Comparison of ENCODE assay signal across 13 cellular contexts in genomic region chr19:45972944-45973525, GRCh38. TPM values are rescaled to one million over a fixed set of nuclear protein-coding genes. Genes with fewer than 3 reads are reported as not detected.
DNase-seq lines count a peak whose midpoint lies in the region; ATAC-seq and TF ChIP-seq lines count a peak whose summit lies in the region.
"Had no signal": no experiment of that assay in that cellular context is flagged by ENCODE, and none has a peak within 500 bp of the region (broad histone marks: within the 10 kb centered on the region; RNA-seq: fewer than 3 reads in every experiment).

No MANE protein-coding gene starts in this region.

- ATAC-seq in heart right ventricle (no peak), left ventricle myocardium superior (no peak)
- ATAC-seq in naive thymus-derived CD8-positive, alpha-beta T cell = peak in 1 of 2 donors; percentile 36

- H3K27ac ChIP-seq in heart right ventricle = peak overlapping the region; percentile 58 to 93 (median 81)
- H3K27ac ChIP-seq in dorsolateral prefrontal cortex = peak overlapping the region in 54 of 59 donors; percentile 0 to 93 (median 82)
- peak overlapping the region; percentile 54 to 68 for H3K27ac ChIP-seq in uterus
- H3K27ac ChIP-seq: pancreas, SK-N-MC had no signal

- intact Hi-C loops in heart right ventricle (cut with DNase I) = loop anchor here in 1 of 10 donors (1.0 kb wide), 1 partner anchor 17 kb away; no protein-coding TSS in a partner anchor
- intact Hi-C loops in left ventricle myocardium superior (cut with micrococcal nuclease) = no loop called here
- intact Hi-C loops in dorsolateral prefrontal cortex (cut with DNase I) = loop anchor here in 1 of 2 donors (5.0 kb wide), 1 partner anchor 44 kb away; no protein-coding TSS in a partner anchor
- intact Hi-C loops in uterus (cut with DNase I; ENCODE audit: low total_unique reads) = no loop called here

- H3K36me3 Mint-ChIP-seq in naive thymus-derived CD8-positive, alpha-beta T cell = peaks cover 0 to 4% (median 2%) of the 10 kb centered on the region in 3 donors

- 1 to 2% methylated on average over 32 to 49 of the region's 52 CpGs for WGBS in heart right ventricle, 2 donors

- POLR2A ChIA-PET in naive thymus-derived CD8-positive, alpha-beta T cell (lab: Charles Lee) = no interaction called here

- H3K4me1 Mint-ChIP-seq in naive thymus-derived CD8-positive, alpha-beta T cell = peaks cover 14 to 28% (median 21%) of the 10 kb centered on the region in 4 donors

- TF ChIP-seq POLR2A in uterus (IDR thresholded peaks at IDR 0.05) = no peak

- no peaks in the 10 kb centered on the region for H3K9me3 Mint-ChIP-seq in naive thymus-derived CD8-positive, alpha-beta T cell

- TF ChIP-seq CTCF in heart right ventricle (IDR thresholded peaks at IDR 0.05) (no peak), dorsolateral prefrontal cortex (IDR thresholded peaks at IDR 0.05 in 54 of 56, conservative IDR thresholded peaks at IDR 0.05 in 2 of 56; ENCODE audit: low read depth in 1 of 56, partially characterized antibody in 56 of 56) (no peak), uterus (IDR thresholded peaks at IDR 0.05) (no peak)

- peak overlapping the region in 6 of 10 donors; percentile 21 to 59 (median 48) for H3K4me3 Mint-ChIP-seq in naive thymus-derived CD8-positive, alpha-beta T cell

- H3K27me3 ChIP-seq in heart right ventricle (peaks cover 0 to 75% (median 59%) of the 10 kb centered on the region in 7 donors), dorsolateral prefrontal cortex (no peaks in the 10 kb centered on the region), uterus (peaks cover 0 to 12% of the 10 kb centered on the region in 2 donors)

- H3K36me3 ChIP-seq in heart right ventricle = peaks cover 0 to 2% (median 0%) of the 10 kb centered on the region in 9 donors
- H3K36me3 ChIP-seq in uterus = no peaks in the 10 kb centered on the region
- H3K36me3 ChIP-seq: pancreas had no signal

- peak overlapping the region; percentile 25 to 63 (median 52) for H3K4me3 ChIP-seq in heart right ventricle
- peak overlapping the region; percentile 36 to 79 (median 65) for H3K4me3 ChIP-seq in dorsolateral prefrontal cortex
- H3K4me3 ChIP-seq in uterus = peak overlapping the region; percentile 20 to 32
- H3K4me3 ChIP-seq: SK-N-MC had no signal

- no peaks in the 10 kb centered on the region for H3K9me3 ChIP-seq in heart right ventricle
- no peaks in the 10 kb centered on the region for H3K9me3 ChIP-seq in uterus
- H3K9me3 ChIP-seq: pancreas had no signal

- H3K4me1 ChIP-seq in heart right ventricle = peaks cover 0 to 25% (median 12%) of the 10 kb centered on the region in 9 donors
- no peaks in the 10 kb centered on the region for H3K4me1 ChIP-seq in uterus
- H3K4me1 ChIP-seq: pancreas had no signal

- DNase-seq in heart right ventricle (no peak), left ventricle myocardium superior (no peak), dorsolateral prefrontal cortex (no peak), uterus (no peak), GDM1 (lab: John Stamatoyannopoulos, UW) (no peak), COLO829 (ENCODE audit: low spot score) (no peak)
- peak in 3 of 10 donors; percentile 3 to 21 (median 20) for DNase-seq in naive thymus-derived CD8-positive, alpha-beta T cell
- DNase-seq in activated T-cell treated with anti-CD3 and anti-CD28 coated beads, Interleukin-2, amount 50 U/mL, for 48 hours = no peak
- DNase-seq: KG1 had no signal

- H3K27me3 Mint-ChIP-seq in naive thymus-derived CD8-positive, alpha-beta T cell = peaks cover 51 to 91% (median 70%) of the 10 kb centered on the region in 5 donors

- peak overlapping the region in 2 of 10 donors; percentile 54 to 56 for H3K27ac Mint-ChIP-seq in naive thymus-derived CD8-positive, alpha-beta T cell

RNA-seq across cellular contexts. Expression of gene NOVA2, which starts 0.6 kb away (rescaled TPM):
- total RNA-seq in heart right ventricle = 1 to 10 TPM; 4.4 to 7.8 (median 5.9) TPM
- 1 to 10 TPM; 1.6 to 8.2 TPM for polyA plus RNA-seq in heart right ventricle
- 5.9 TPM for total RNA-seq in left ventricle myocardium superior
- 10 to 100 TPM; 41.1 to 95.4 (median 71.8) TPM for total RNA-seq in dorsolateral prefrontal cortex
- not detected for total RNA-seq in naive thymus-derived CD8-positive, alpha-beta T cell
- not detected for polyA plus RNA-seq in naive thymus-derived CD8-positive, alpha-beta T cell
- total RNA-seq in uterus = 10 to 100 TPM in 1 of 4 donors, 1 to 10 TPM in 3; 1.5 to 17.6 (median 2.4) TPM
- total RNA-seq: NCI-H460 had no signal

RNA-seq across cellular contexts. Expression of gene CCDC61, which starts 22.2 kb away (rescaled TPM):
- total RNA-seq in heart right ventricle (10 to 100 TPM in 1 of 10 donors, 1 to 10 TPM in 9; 6.6 to 10.3 (median 8.3) TPM), left ventricle myocardium superior (7.7 TPM), dorsolateral prefrontal cortex (10 to 100 TPM; 19.7 to 65.4 (median 34.3) TPM), uterus (10 to 100 TPM in 2 of 4 donors, 1 to 10 TPM in 2; 1.2 to 21.5 (median 10.1) TPM)
- 10 to 100 TPM in 1 of 2 donors, 1 to 10 TPM in 1; 7.3 to 11.6 TPM for polyA plus RNA-seq in heart right ventricle
- total RNA-seq in naive thymus-derived CD8-positive, alpha-beta T cell = 10 to 100 TPM; 32.5 to 38.9 TPM
- 10 to 100 TPM in 1 of 3 donors, 1 to 10 TPM in 2; 7.9 to 12.1 (median 8.6) TPM for polyA plus RNA-seq in naive thymus-derived CD8-positive, alpha-beta T cell

RNA-seq across cellular contexts. Expression of gene PGLYRP1, which starts 49.8 kb away (rescaled TPM):
- total RNA-seq in heart right ventricle (1 to 10 TPM in 1 of 10 donors, under 1 TPM in 1, not detected in 8; 0.81 to 1.1 TPM), left ventricle myocardium superior (0.50 TPM), dorsolateral prefrontal cortex (1 to 10 TPM in 5 of 120 experiments, under 1 TPM in 5, not detected in 110; 0.65 to 1.8 (median 1.0) TPM), uterus (not detected)
- polyA plus RNA-seq in heart right ventricle = under 1 TPM in 1 of 2 donors, not detected in 1; 0.16 TPM
- total RNA-seq in naive thymus-derived CD8-positive, alpha-beta T cell = not detected
- polyA plus RNA-seq in naive thymus-derived CD8-positive, alpha-beta T cell = not detected
- total RNA-seq: cerebellum, NCI-H460 had no signal
- polyA plus RNA-seq: pancreas had no signal

RNA-seq across cellular contexts. Expression of gene NANOS2, which starts 58.5 kb away (rescaled TPM):
- total RNA-seq in heart right ventricle = not detected
- polyA plus RNA-seq in heart right ventricle = not detected
- not detected for total RNA-seq in left ventricle myocardium superior
- 1 to 10 TPM in 1 of 120 experiments, under 1 TPM in 15, not detected in 104; 0.28 to 1.7 (median 0.49) TPM for total RNA-seq in dorsolateral prefrontal cortex
- not detected for total RNA-seq in naive thymus-derived CD8-positive, alpha-beta T cell
- polyA plus RNA-seq in naive thymus-derived CD8-positive, alpha-beta T cell = not detected
- total RNA-seq in uterus = not detected
- total RNA-seq: cerebellum, NCI-H460, pancreas had no signal
- polyA plus RNA-seq: pancreas had no signal
